12 cellular contexts compared by ENCODE assay signal in the genomic region with DNA sequence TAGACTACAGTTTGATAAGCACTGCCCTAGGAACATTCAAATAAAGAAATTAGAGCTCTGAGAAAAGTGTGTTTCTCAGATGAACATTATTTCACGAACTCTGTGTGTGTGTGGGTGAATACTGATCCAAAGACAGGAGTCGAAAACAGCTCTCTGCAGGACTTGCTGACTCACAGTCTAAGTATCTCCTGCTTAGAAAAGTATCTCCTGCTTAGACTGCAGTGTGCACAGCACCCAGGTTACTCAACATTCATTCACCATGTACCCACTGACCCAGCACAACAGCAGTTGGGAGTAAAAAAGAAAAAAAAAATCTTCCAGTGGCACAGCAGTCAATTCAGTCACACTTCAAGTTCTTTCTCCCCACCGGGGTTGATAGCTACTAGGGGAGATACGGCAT. TPM values are rescaled to one million over a fixed set of nuclear protein-coding genes. Genes with fewer than 3 reads are reported as not detected.
DNase-seq lines count a peak whose midpoint lies in the region; ATAC-seq and TF ChIP-seq lines count a peak whose summit lies in the region.
"Had no signal": no experiment of that assay in that cellular context is flagged by ENCODE, and none has a peak within 500 bp of the region (broad histone marks: within the 10 kb centered on the region; RNA-seq: fewer than 3 reads in every experiment).

No MANE protein-coding gene starts in this region.

- no peak for ATAC-seq in GM21737 (IDR thresholded peaks at IDR 0.05; ENCODE audit: unreplicated experiment)
- ATAC-seq in HG03457 (IDR thresholded peaks at IDR 0.05; ENCODE audit: unreplicated experiment), result no peak
- no peak for ATAC-seq in stimulated activated effector memory CD8-positive, alpha-beta T cell treated with anti-CD3 and anti-CD28 coated beads, Interleukin-12 subunit alpha, Interleukin-12 subunit beta, amount 100 ng/mL, for 72 hours
- ATAC-seq in HG03571 (IDR thresholded peaks at IDR 0.05; ENCODE audit: unreplicated experiment), result no peak
- ATAC-seq: effector memory CD8-positive, alpha-beta T cell; left colon had no signal

- peaks cover 0 to 49% (median 47%) of the 10 kb centered on the region in 4 donors for H3K4me1 ChIP-seq in esophagus muscularis mucosa
- H3K4me1 ChIP-seq in trophoblast cell (ENCODE audit: control insufficient read depth in 1 of 2, insufficient read depth in 2 of 2, low read length in 2 of 2), result no peaks in the 10 kb centered on the region
- H3K4me1 ChIP-seq: Caco-2 had no signal

- H3K4me2 ChIP-seq in trophoblast cell (ENCODE audit: low read length), result no peak overlapping the region

- no peak overlapping the region for H3K23ac ChIP-seq in trophoblast cell (ENCODE audit: low read length)

- H2BK120ac ChIP-seq in trophoblast cell (ENCODE audit: insufficient read depth, low read length, poor library complexity), result no peak overlapping the region

- H3K27ac ChIP-seq in esophagus muscularis mucosa (replicated peaks in 1 of 4) (peak overlapping the region; percentile 50 to 70 (median 62)), trophoblast cell (ENCODE audit: low read depth, low read length) (no peak overlapping the region)

- no peak for TF ChIP-seq EP300 in esophagus muscularis mucosa (IDR thresholded peaks at IDR 0.05)

- no peak overlapping the region for H2BK12ac ChIP-seq in trophoblast cell (ENCODE audit: low read length)

- H3K36me3 ChIP-seq in esophagus muscularis mucosa, result peaks cover 0 to 44% (median 32%) of the 10 kb centered on the region in 4 donors
- peaks cover 4 to 9% of the 10 kb centered on the region in 2 experiments for H3K36me3 ChIP-seq in trophoblast cell (ENCODE audit: control insufficient read depth in 1 of 2, insufficient read depth in 2 of 2, low read length in 2 of 2)

- peaks cover 2% of the 10 kb centered on the region for H3K79me1 ChIP-seq in trophoblast cell (ENCODE audit: low read length)

- H3K9me3 ChIP-seq in esophagus muscularis mucosa (no peaks in the 10 kb centered on the region), trophoblast cell (ENCODE audit: insufficient read depth, low read depth, low read length) (no peaks in the 10 kb centered on the region)
- H3K9me3 ChIP-seq: Caco-2 had no signal

- H3K4me3 ChIP-seq in esophagus muscularis mucosa, result no peak overlapping the region
- H3K4me3 ChIP-seq in trophoblast cell (ENCODE audit: low read depth, low read length), result no peak overlapping the region

- peaks cover 16% of the 10 kb centered on the region for H3K4me1 Mint-ChIP-seq in stimulated activated effector memory CD8-positive, alpha-beta T cell treated with anti-CD3 and anti-CD28 coated beads, Interleukin-12 subunit alpha, Interleukin-12 subunit beta, amount 100 ng/mL, for 72 hours

- H3K36me3 Mint-ChIP-seq in stimulated activated effector memory CD8-positive, alpha-beta T cell treated with anti-CD3 and anti-CD28 coated beads, Interleukin-12 subunit alpha, Interleukin-12 subunit beta, amount 100 ng/mL, for 72 hours, result peaks cover 31% of the 10 kb centered on the region

- no peak overlapping the region for H3K4ac ChIP-seq in trophoblast cell (ENCODE audit: low read depth, low read length)

- DNase-seq in Daoy (ENCODE audit: low read depth) (peak; percentile 81), RKO (ENCODE audit: low spot score) (peak; percentile 40), esophagus muscularis mucosa (ENCODE audit: extremely low spot score) (no peak), trophoblast cell (peak; percentile 37 to 64)
- DNase-seq in stimulated activated effector memory CD8-positive, alpha-beta T cell treated with anti-CD3 and anti-CD28 coated beads, Interleukin-12 subunit alpha, Interleukin-12 subunit beta, amount 100 ng/mL, for 72 hours (ENCODE audit: low spot score in 2 of 2), result no peak
- DNase-seq: Caco-2; effector memory CD8-positive, alpha-beta T cell; left colon had no signal

- intact Hi-C loops in esophagus muscularis mucosa (cut with DNase I), result no loop called here

- H2BK5ac ChIP-seq in trophoblast cell (ENCODE audit: low read depth, low read length, poor library complexity), result no peak overlapping the region

- H3K4me3 Mint-ChIP-seq in stimulated activated effector memory CD8-positive, alpha-beta T cell treated with anti-CD3 and anti-CD28 coated beads, Interleukin-12 subunit alpha, Interleukin-12 subunit beta, amount 100 ng/mL, for 72 hours, result no peak overlapping the region
- H3K4me3 Mint-ChIP-seq: effector memory CD8-positive, alpha-beta T cell had no signal

- no peaks in the 10 kb centered on the region for H3K79me2 ChIP-seq in trophoblast cell (ENCODE audit: control insufficient read depth, insufficient read depth, low read length, poor library complexity)

- no peak for TF ChIP-seq POLR2A in esophagus muscularis mucosa (IDR thresholded peaks at IDR 0.05; ENCODE audit: low read depth)

- no peak overlapping the region for H2AK5ac ChIP-seq in trophoblast cell (ENCODE audit: low read length)

- H3K14ac ChIP-seq in trophoblast cell (ENCODE audit: low read length), result no peak overlapping the region

- H4K12ac ChIP-seq in trophoblast cell (ENCODE audit: low read depth, low read length), result no peak overlapping the region

- no peak overlapping the region for H3K27ac Mint-ChIP-seq in stimulated activated effector memory CD8-positive, alpha-beta T cell treated with anti-CD3 and anti-CD28 coated beads, Interleukin-12 subunit alpha, Interleukin-12 subunit beta, amount 100 ng/mL, for 72 hours
- H3K27ac Mint-ChIP-seq: activated T-helper 2 cell treated with anti-CD3 and anti-CD28 coated beads, Interferon-gamma antibody, Interleukin-2, Interleukin-4, amounts not matched to agents 10 μg/mL and 5 μg/mL and 100 μg/mL, durations not matched to agents 14 hours and 24 hours and 36 hours; effector memory CD8-positive, alpha-beta T cell had no signal

- TF ChIP-seq CTCF in esophagus muscularis mucosa (IDR thresholded peaks at IDR 0.05), result no peak

- H3K18ac ChIP-seq in trophoblast cell (ENCODE audit: low read length), result no peak overlapping the region

- H3K9ac ChIP-seq in trophoblast cell (ENCODE audit: low read length), result no peak overlapping the region

- no peak overlapping the region for H4K91ac ChIP-seq in trophoblast cell (ENCODE audit: low read depth, low read length)

- no peaks in the 10 kb centered on the region for H3K9me3 Mint-ChIP-seq in stimulated activated effector memory CD8-positive, alpha-beta T cell treated with anti-CD3 and anti-CD28 coated beads, Interleukin-12 subunit alpha, Interleukin-12 subunit beta, amount 100 ng/mL, for 72 hours
- H3K9me3 Mint-ChIP-seq: activated T-helper 2 cell treated with anti-CD3 and anti-CD28 coated beads, Interferon-gamma antibody, Interleukin-2, Interleukin-4, amounts not matched to agents 10 μg/mL and 5 μg/mL and 100 μg/mL, durations not matched to agents 14 hours and 24 hours and 36 hours; effector memory CD8-positive, alpha-beta T cell had no signal

- H2AFZ ChIP-seq in trophoblast cell (ENCODE audit: insufficient read depth, low read length, poor library complexity), result no peak overlapping the region

- WGBS in esophagus muscularis mucosa, result 52% methylated on average over 4 of the region's 4 CpGs
- no CpG with 5 or more reads among the region's 4 CpGs for WGBS in trophoblast cell (ENCODE audit: extremely low coverage, insufficient coverage, insufficient read length)

- no peak overlapping the region for H4K8ac ChIP-seq in trophoblast cell (ENCODE audit: low read depth, low read length)

- H3K27me3 ChIP-seq in esophagus muscularis mucosa (no peaks in the 10 kb centered on the region), trophoblast cell (ENCODE audit: insufficient read depth, low read length) (no peaks in the 10 kb centered on the region)

RNA-seq across cellular contexts. Expression of gene GCLC, which starts 48.1 kb away (rescaled TPM):
- 40.1 and 55.0 TPM in 2 replicates for total RNA-seq in Daoy (2014; rRNA removed; shearing (Covaris generic))
- total RNA-seq in esophagus muscularis mucosa, result 10 to 100 TPM; 57.7 to 70.8 (median 64.6) TPM
- polyA plus RNA-seq in trophoblast cell (2013), result 18.0 and 18.7 TPM in 2 replicates

Comparison
In these comparisons a context has a peak if more than half of its experiments do, and no peak if none do; other contexts are left out.
1. DNase-seq: peak in Daoy (single experiment), RKO (single experiment) and trophoblast cell (2 of 2); none in esophagus muscularis mucosa (single experiment) and stimulated activated effector memory CD8-positive, alpha-beta T cell treated with anti-CD3 and anti-CD28 coated beads, Interleukin-12 subunit alpha, Interleukin-12 subunit beta, amount 100 ng/mL, for 72 hours (0 of 2).